ENCODE assay signal across 17 cellular contexts in genomic region chr15:50735156-50735555, GRCh38. TPM values are rescaled to one million over a fixed set of nuclear protein-coding genes. Genes with fewer than 3 reads are reported as not detected.
DNase-seq lines count a peak whose midpoint lies in the region; ATAC-seq and TF ChIP-seq lines count a peak whose summit lies in the region.
"Had no signal": no experiment of that assay in that cellular context is flagged by ENCODE, and none has a peak within 500 bp of the region (broad histone marks: within the 10 kb centered on the region; RNA-seq: fewer than 3 reads in every experiment).

No MANE protein-coding gene starts in this region.

- in situ Hi-C loops in SK-MEL-5 (cut with HindIII; ENCODE audit: low pct_unique_long_range_greater_than_20kb, low sequenced_read_pairs): no loop called here

- no peak overlapping the region for H3K27ac ChIP-seq in A673 (ENCODE audit: low read depth, low read length, poor library complexity, severe bottlenecking)
- H3K27ac ChIP-seq: A549, GM23248 had no signal

- CTCF ChIA-PET in A673 (lab: Charles Lee): no interaction called here

- DNase-seq in A673 (ENCODE audit: low spot score) (peak; percentile 45), SK-MEL-5 (ENCODE audit: low read depth, low spot score) (peak; percentile 50), globus pallidus (ENCODE audit: low spot score) (peak; percentile 19), GM19238 (ENCODE audit: insufficient read length, low spot score) (no peak)
- DNase-seq in stimulated activated naive B cell treated with anti-CD40 and anti-IgM and Interleukin-4, amounts not matched to agents 10 μg/mL and 1 μg/mL and 100 μg/mL, for 72 hours: no peak
- DNase-seq: 8988T; C1 segment of cervical spinal cord; CD4-positive, alpha-beta memory T cell; COR-L47; DMS153; DND-41; GM23248; H7; HCEC 1CT had no signal

- H3K27me3 Mint-ChIP-seq in stimulated activated naive B cell treated with anti-CD40 and anti-IgM and Interleukin-4, amounts not matched to agents 10 μg/mL and 1 μg/mL and 100 μg/mL, for 72 hours: no peaks in the 10 kb centered on the region
- H3K27me3 Mint-ChIP-seq: CD4-positive, alpha-beta memory T cell had no signal

- H3K27ac Mint-ChIP-seq in stimulated activated naive B cell treated with anti-CD40 and anti-IgM and Interleukin-4, amounts not matched to agents 10 μg/mL and 1 μg/mL and 100 μg/mL, for 72 hours: peak overlapping the region; percentile 25
- H3K27ac Mint-ChIP-seq: CD4-positive, alpha-beta memory T cell had no signal

- H3K4me3 ChIP-seq in A673 (ENCODE audit: low read depth, low read length, poor library complexity, severe bottlenecking): no peak overlapping the region
- H3K4me3 ChIP-seq: A549, GM23248 had no signal

- TF ChIP-seq CTCF in A673 (conservative IDR thresholded peaks at IDR 0.05; ENCODE audit: low read depth, low read length): no peak

- intact Hi-C loops in A673 (cut with micrococcal nuclease; ENCODE audit: unreplicated experiment): no loop called here

- no TSS peak for BruUV-seq in A673 (replicated peaks; lab: Mats Ljungman, UMichigan)

- H3K36me3 Mint-ChIP-seq in stimulated activated naive B cell treated with anti-CD40 and anti-IgM and Interleukin-4, amounts not matched to agents 10 μg/mL and 1 μg/mL and 100 μg/mL, for 72 hours: peaks cover 21 to 26% of the 10 kb centered on the region in 2 donors

- POLR2A ChIA-PET in A673 (lab: Charles Lee; ENCODE audit: low non-redundant PET): no interaction called here

- H3K4me1 Mint-ChIP-seq in stimulated activated naive B cell treated with anti-CD40 and anti-IgM and Interleukin-4, amounts not matched to agents 10 μg/mL and 1 μg/mL and 100 μg/mL, for 72 hours: no peaks in the 10 kb centered on the region
- H3K4me1 Mint-ChIP-seq: CD4-positive, alpha-beta memory T cell had no signal

- no peaks in the 10 kb centered on the region for H3K9me3 Mint-ChIP-seq in stimulated activated naive B cell treated with anti-CD40 and anti-IgM and Interleukin-4, amounts not matched to agents 10 μg/mL and 1 μg/mL and 100 μg/mL, for 72 hours

- H3K27me3 ChIP-seq in A673 (replicated peaks; ENCODE audit: insufficient read depth, low read depth, low read length, poor library complexity): no peaks in the 10 kb centered on the region

- no peak overlapping the region for H3K4me3 Mint-ChIP-seq in stimulated activated naive B cell treated with anti-CD40 and anti-IgM and Interleukin-4, amounts not matched to agents 10 μg/mL and 1 μg/mL and 100 μg/mL, for 72 hours
- H3K4me3 Mint-ChIP-seq: CD4-positive, alpha-beta memory T cell had no signal

- H3K9me3 ChIP-seq in A673 (ENCODE audit: low read depth, low read length, poor library complexity, severe bottlenecking): no peaks in the 10 kb centered on the region
- H3K9me3 ChIP-seq: A549 had no signal

- H3K4me1 ChIP-seq in A673 (ENCODE audit: insufficient read depth, low read length, poor library complexity, severe bottlenecking): no peaks in the 10 kb centered on the region
- H3K4me1 ChIP-seq: A549 had no signal

- peaks cover 23% of the 10 kb centered on the region for H3K36me3 ChIP-seq in A673 (ENCODE audit: insufficient read depth, low read length, poor library complexity, severe bottlenecking)

- no peak for ATAC-seq in stimulated activated naive B cell treated with anti-CD40 and anti-IgM and Interleukin-4, amounts not matched to agents 10 μg/mL and 1 μg/mL and 100 μg/mL, for 72 hours (replicated peaks)
- ATAC-seq in HG03196 (IDR thresholded peaks at IDR 0.05; ENCODE audit: unreplicated experiment) (no peak), HG02759 (IDR thresholded peaks at IDR 0.05; ENCODE audit: unreplicated experiment) (no peak)
- ATAC-seq: A549 had no signal

RNA-seq across cellular contexts. Expression of gene SPPL2A, which starts 30.4 kb away (rescaled TPM):
- 91.6 and 100 TPM in 2 replicates for total RNA-seq in A673 (2021)
- 140 and 152 TPM in 2 replicates for total RNA-seq in SK-MEL-5 (2014; rRNA removed; shearing (Covaris generic))
- 108 and 124 TPM in 2 replicates for polyA plus RNA-seq in SK-MEL-5 (2015; cell fraction: cytosol; rRNA removed)
- polyA plus RNA-seq in SK-MEL-5 (2015; cell fraction: nucleus; rRNA removed): 149 and 176 TPM in 2 replicates

RNA-seq across cellular contexts. Expression of gene TRPM7, which starts 48.6 kb away (rescaled TPM):
- 41.7 and 49.6 TPM in 2 replicates for total RNA-seq in A673 (2021)
- total RNA-seq in SK-MEL-5 (2014; rRNA removed; shearing (Covaris generic)): 56.2 and 65.8 TPM in 2 replicates
- 21.3 and 38.9 TPM in 2 replicates for polyA plus RNA-seq in SK-MEL-5 (2015; cell fraction: cytosol; rRNA removed)
- 81.0 and 91.3 TPM in 2 replicates for polyA plus RNA-seq in SK-MEL-5 (2015; cell fraction: nucleus; rRNA removed)

Comparison
In these comparisons a context has a peak if more than half of its experiments do, and no peak if none do; other contexts are left out.
1. DNase-seq: peak in A673 (single experiment), SK-MEL-5 (single experiment) and globus pallidus (single experiment); none in stimulated activated naive B cell treated with anti-CD40 and anti-IgM and Interleukin-4, amounts not matched to agents 10 μg/mL and 1 μg/mL and 100 μg/mL, for 72 hours (single experiment) and GM19238 (single experiment).